8 cellular contexts compared by ENCODE assay signal in genomic region chr7:144245372-144245771, GRCh38. TPM values are rescaled to one million over a fixed set of nuclear protein-coding genes. Genes with fewer than 3 reads are reported as not detected.
"Had no signal": no experiment of that assay in that cellular context is flagged by ENCODE, and none has a peak within 500 bp of the region (broad histone marks: within the 10 kb centered on the region; RNA-seq: fewer than 3 reads in every experiment).

No MANE protein-coding gene starts in this region.

RNA-seq across cellular contexts. Expression of gene OR2A42, which starts 6.0 kb away (rescaled TPM):
- total RNA-seq: activated CD4-positive, alpha-beta memory T cell treated with anti-CD3 and anti-CD28 coated beads, Interleukin-2, amount 10 ng/mL, durations not matched to agents 7 days and 5 days; activated CD4-positive, alpha-beta T cell treated with anti-CD3 and anti-CD28 coated beads for 36 hours; activated CD8-positive, alpha-beta memory T cell treated with anti-CD3 and anti-CD28 coated beads, Interleukin-2, amount 10 ng/mL, durations not matched to agents 7 days and 5 days; activated CD8-positive, alpha-beta T cell treated with anti-CD3 and anti-CD28 coated beads, Interleukin-2, amount 10 ng/mL, durations not matched to agents 7 days and 5 days; activated naive CD8-positive, alpha-beta T cell treated with anti-CD3 and anti-CD28 coated beads, Interleukin-2, amount 10 ng/mL, durations not matched to agents 7 days and 5 days; ascending aorta; bronchial epithelial cell; cardiac muscle cell had no signal
- polyA plus RNA-seq: cardiac muscle cell had no signal

RNA-seq across cellular contexts. Expression of gene OR2A7, which starts 19.2 kb away (rescaled TPM):
- polyA plus RNA-seq: cardiac muscle cell had no signal

RNA-seq across cellular contexts. Expression of gene CTAGE8, which starts 23.7 kb away (rescaled TPM):
- total RNA-seq: activated CD8-positive, alpha-beta memory T cell treated with anti-CD3 and anti-CD28 coated beads, Interleukin-2, amount 10 ng/mL, durations not matched to agents 7 days and 5 days; ascending aorta; cardiac muscle cell had no signal
- polyA plus RNA-seq: cardiac muscle cell had no signal
